8 cellular contexts compared by ENCODE assay signal in genomic region chr1:207868769-207869721, GRCh38. TPM values are rescaled to one million over a fixed set of nuclear protein-coding genes. Genes with fewer than 3 reads are reported as not detected.
A peak's percentile ranks its signal among the peaks of the same experiment; 100 is the strongest.
DNase-seq lines count a peak whose midpoint lies in the region; ATAC-seq and TF ChIP-seq lines count a peak whose summit lies in the region.

No MANE protein-coding gene starts in this region.

- H3K27me3 ChIP-seq in ACC112 (ENCODE audit: insufficient read depth, low read length) (no peaks in the 10 kb centered on the region), kidney epithelial cell (ENCODE audit: control insufficient read depth, insufficient read depth, low read length) (no peaks in the 10 kb centered on the region)

- 0 out of 2 replicates have a peak, but pooled peaks cover 3% of the 10 kb centered on the region for H3K36me3 ChIP-seq in ACC112 (ENCODE audit: insufficient read depth, low read length)
- H3K36me3 ChIP-seq in kidney epithelial cell (ENCODE audit: control insufficient read depth, insufficient read depth, low read length), result no peaks in the 10 kb centered on the region

- peaks cover 15% of the 10 kb centered on the region for H3K4me1 ChIP-seq in ACC112 (ENCODE audit: control insufficient read depth, insufficient read depth, low read length, unreplicated experiment)

- DNase-seq in NCI-H2107 treated with DMSO at 0.1 percent for 48 hours (lab: John Stamatoyannopoulos, UW; ENCODE audit: unreplicated experiment), result peak; percentile 36
- DNase-seq in cerebellum (ENCODE audit: low spot score), result peak; percentile 87
- DNase-seq in kidney epithelial cell (ENCODE audit: low read depth), result no peak
- DNase-seq in stimulated activated CD4-positive, alpha-beta T cell treated with anti-CD3 and anti-CD28 coated beads, Interleukin-12 subunit alpha, Interleukin-12 subunit beta, amount 100 ng/mL, for 48 hours (ENCODE audit: low read depth in 2 of 3, low spot score in 1 of 3), result peak in 2 of 3 donors; percentile 42 to 63

- peak overlapping the region; percentile 74; the same call in 1 of the 2 replicates for H3K27ac ChIP-seq in ACC112 (ENCODE audit: low read depth, low read length)

- ATAC-seq in GM18498 (IDR thresholded peaks at IDR 0.05; ENCODE audit: unreplicated experiment), result peak; percentile 70
- peak; percentile 45 for ATAC-seq in HG02938 (IDR thresholded peaks at IDR 0.05; ENCODE audit: unreplicated experiment)
- ATAC-seq in activated CD4-positive, CD25-positive, alpha-beta regulatory T cell treated with anti-CD3 and anti-CD28 coated beads, Interleukin-2, amount 50 U/mL, for 24 hours, result peak; percentile 66 to 69

- H2AFZ ChIP-seq in ACC112 (ENCODE audit: low read length, unreplicated experiment), result peak overlapping the region; percentile 98

- H3K4me3 ChIP-seq in ACC112 (ENCODE audit: low read depth, low read length) (peak overlapping the region; percentile 99), kidney epithelial cell (ENCODE audit: low read depth, low read length) (peak overlapping the region; percentile 75)

- peaks cover 22% of the 10 kb centered on the region for H3K79me2 ChIP-seq in ACC112 (ENCODE audit: control insufficient read depth, insufficient read depth, low read length, unreplicated experiment)

- TF ChIP-seq CTCF in kidney epithelial cell (IDR thresholded peaks at IDR 0.05; ENCODE audit: insufficient read depth, low read length, poor library complexity, severe bottlenecking), result peak; percentile 44

RNA-seq across cellular contexts. Expression of gene CD34, which starts 41.9 kb away (rescaled TPM):
- total RNA-seq in cerebellum (2.8 TPM), kidney epithelial cell (0.04 and 0.41 TPM in 2 replicates)
